ENCODE assay signal across 15 cellular contexts in genomic region chr13:26017932-26018690, GRCh38. TPM values are rescaled to one million over a fixed set of nuclear protein-coding genes. Genes with fewer than 3 reads are reported as not detected.
DNase-seq lines count a peak whose midpoint lies in the region; ATAC-seq and TF ChIP-seq lines count a peak whose summit lies in the region.
"Had no signal": no experiment of that assay in that cellular context is flagged by ENCODE, and none has a peak within 500 bp of the region (broad histone marks: within the 10 kb centered on the region; RNA-seq: fewer than 3 reads in every experiment).

No MANE protein-coding gene starts in this region.

- H3K4me1 ChIP-seq in DND-41 (ENCODE audit: insufficient read depth, low read length) = peaks cover 27% of the 10 kb centered on the region
- H3K4me1 ChIP-seq in SJCRH30 = peaks cover 54% of the 10 kb centered on the region

- H3K27me3 ChIP-seq in DND-41 (ENCODE audit: insufficient read depth, low read length, poor library complexity) (no peaks in the 10 kb centered on the region), SJCRH30 (no peaks in the 10 kb centered on the region)

- intact Hi-C loops in head of caudate nucleus (cut with DNase I) = no loop called here

- DNase-seq in DND-41 (no peak), SJCRH30 (peak in 1 of 2 experiments; percentile 50), fibroblast of pulmonary artery (ENCODE audit: low read depth) (peak; percentile 41), pulmonary artery endothelial cell (ENCODE audit: low read depth, low spot score) (peak; percentile 45), T1000 (lab: John Stamatoyannopoulos, UW) (no peak), head of caudate nucleus (no peak), occipital lobe (lab: John Stamatoyannopoulos, UW) (no peak)
- DNase-seq: activated T-cell treated with anti-CD3 and anti-CD28 coated beads, Interleukin-2, amount 50 U/mL, for 4 hours; DMS79; effector memory CD4-positive, alpha-beta T cell; foreskin melanocyte; NCI-H1105; NCI-H226 had no signal

- H3K79me2 ChIP-seq in DND-41 (ENCODE audit: insufficient read depth, low read length) = no peaks in the 10 kb centered on the region

- H3K36me3 ChIP-seq in DND-41 (ENCODE audit: insufficient read depth, low read length) (no peaks in the 10 kb centered on the region), SJCRH30 (no peaks in the 10 kb centered on the region)

- no peaks in the 10 kb centered on the region for H4K20me1 ChIP-seq in DND-41 (ENCODE audit: insufficient read depth, low read length)

- no peak overlapping the region for H3K9ac ChIP-seq in DND-41 (ENCODE audit: low read depth, low read length)

- H2AFZ ChIP-seq in DND-41 (ENCODE audit: low read depth, low read length) = 0 out of 2 replicates have a peak overlapping the region, but pooled peaks have one; percentile 35

- H3K9me3 ChIP-seq in DND-41 (ENCODE audit: insufficient read depth, low read length, severe bottlenecking) (no peaks in the 10 kb centered on the region), SJCRH30 (replicated peaks) (no peaks in the 10 kb centered on the region)

- H3K4me2 ChIP-seq in DND-41 (ENCODE audit: insufficient read depth, low read length) = no peak overlapping the region

- H3K4me3 ChIP-seq in DND-41 (ENCODE audit: low read depth in 1 of 2, low read length in 2 of 2) (no peak overlapping the region), SJCRH30 (no peak overlapping the region), fibroblast of pulmonary artery (replicated peaks; ENCODE audit: low read depth, low read length) (no peak overlapping the region)

- H3K27ac ChIP-seq in DND-41 (ENCODE audit: low read length) (0 out of 2 replicates have a peak overlapping the region, but pooled peaks have one; percentile 53), SJCRH30 (peak overlapping the region; percentile 73)

- TF ChIP-seq CTCF in DND-41 (IDR thresholded peaks at IDR 0.05; ENCODE audit: borderline replicate concordance, extremely low read depth, low read length, poor library complexity, severe bottlenecking) = no peak
- TF ChIP-seq CTCF in fibroblast of pulmonary artery (IDR thresholded peaks at IDR 0.05; ENCODE audit: low read length, missing control alignments) = no peak

- no peak; the same call in 2 of the 3 replicates for ATAC-seq in DND-41 (ENCODE audit: insufficient read depth, low read depth)
- no peak for ATAC-seq in GM21526 (IDR thresholded peaks at IDR 0.05; ENCODE audit: low FRiP score, unreplicated experiment)

RNA-seq across cellular contexts. Expression of gene SHISA2, which starts 33.7 kb away (rescaled TPM):
- total RNA-seq in SJCRH30 (2014; rRNA removed; shearing (Covaris generic)) = 43.1 and 48.7 TPM in 2 replicates
- total RNA-seq in pulmonary artery endothelial cell = 4.3 and 15.1 TPM in 2 replicates
- 21.4 TPM for total RNA-seq in occipital lobe
- total RNA-seq: B cell had no signal

Comparison
In these comparisons a context has a peak if more than half of its experiments do, and no peak if none do; other contexts are left out.
1. DNase-seq: peak in fibroblast of pulmonary artery (single experiment) and pulmonary artery endothelial cell (single experiment); none in DND-41 (single experiment), T1000 (single experiment), head of caudate nucleus (0 of 42) and occipital lobe (single experiment).